ENCODE assay signal across 2 cellular contexts in the genomic region with DNA sequence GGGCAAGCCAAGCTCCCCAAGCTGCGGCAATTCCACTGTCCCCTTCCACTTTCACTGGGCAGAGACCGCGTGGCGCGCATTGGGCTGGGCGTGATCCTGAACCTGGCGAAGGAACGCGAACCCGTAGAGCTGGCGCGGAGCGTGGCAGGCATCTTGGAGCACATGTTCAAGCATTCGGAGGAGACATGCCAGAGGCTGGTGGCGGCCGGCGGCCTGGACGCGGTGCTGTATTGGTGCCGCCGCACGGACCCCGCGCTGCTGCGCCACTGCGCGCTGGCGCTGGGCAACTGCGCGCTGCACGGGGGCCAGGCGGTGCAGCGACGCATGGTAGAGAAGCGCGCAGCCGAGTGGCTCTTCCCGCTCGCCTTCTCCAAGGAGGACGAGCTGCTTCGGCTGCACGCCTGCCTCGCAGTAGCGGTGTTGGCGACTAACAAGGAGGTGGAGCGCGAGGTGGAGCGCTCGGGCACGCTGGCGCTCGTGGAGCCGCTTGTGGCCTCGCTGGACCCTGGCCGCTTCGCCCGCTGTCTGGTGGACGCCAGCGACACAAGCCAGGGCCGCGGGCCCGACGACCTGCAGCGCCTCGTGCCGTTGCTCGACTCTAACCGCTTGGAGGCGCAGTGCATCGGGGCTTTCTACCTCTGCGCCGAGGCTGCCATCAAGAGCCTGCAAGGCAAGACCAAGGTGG.
TF ChIP-seq lines count a peak whose summit lies in the region.

No MANE protein-coding gene starts in this region.

TF ChIP-seq in endothelial cell of umbilical vein, 7 proteins besides CTCF, POLR2A, EP300 and RAD21:
- TF ChIP-seq EZH2 (IDR thresholded peaks at IDR 0.05; ENCODE audit: borderline replicate concordance, low read depth, low read length, severe bottlenecking), result peak; percentile 48
- TF ChIP-seq MYC (IDR thresholded peaks at IDR 0.05; ENCODE audit: low read depth, low read length), result no peak

TF ChIP-seq in GM12891, 5 proteins besides CTCF, POLR2A, EP300 and RAD21:
- TF ChIP-seq SPI1 (IDR thresholded peaks at IDR 0.05; ENCODE audit: low read depth, low read length), result no peak
- no peak for TF ChIP-seq TAF1 (IDR thresholded peaks at IDR 0.05; ENCODE audit: low read depth, low read length)
- no peak for TF ChIP-seq POLR2AphosphoS5 (IDR thresholded peaks at IDR 0.05; ENCODE audit: low read depth, low read length)
- no peak for TF ChIP-seq PAX5 (IDR thresholded peaks at IDR 0.05; ENCODE audit: insufficient read depth, low read length, severe bottlenecking)
- TF ChIP-seq POU2F2 (IDR thresholded peaks at IDR 0.05; ENCODE audit: low read depth, low read length), result no peak
